ENCODE assay signal across 14 cellular contexts in the genomic region with DNA sequence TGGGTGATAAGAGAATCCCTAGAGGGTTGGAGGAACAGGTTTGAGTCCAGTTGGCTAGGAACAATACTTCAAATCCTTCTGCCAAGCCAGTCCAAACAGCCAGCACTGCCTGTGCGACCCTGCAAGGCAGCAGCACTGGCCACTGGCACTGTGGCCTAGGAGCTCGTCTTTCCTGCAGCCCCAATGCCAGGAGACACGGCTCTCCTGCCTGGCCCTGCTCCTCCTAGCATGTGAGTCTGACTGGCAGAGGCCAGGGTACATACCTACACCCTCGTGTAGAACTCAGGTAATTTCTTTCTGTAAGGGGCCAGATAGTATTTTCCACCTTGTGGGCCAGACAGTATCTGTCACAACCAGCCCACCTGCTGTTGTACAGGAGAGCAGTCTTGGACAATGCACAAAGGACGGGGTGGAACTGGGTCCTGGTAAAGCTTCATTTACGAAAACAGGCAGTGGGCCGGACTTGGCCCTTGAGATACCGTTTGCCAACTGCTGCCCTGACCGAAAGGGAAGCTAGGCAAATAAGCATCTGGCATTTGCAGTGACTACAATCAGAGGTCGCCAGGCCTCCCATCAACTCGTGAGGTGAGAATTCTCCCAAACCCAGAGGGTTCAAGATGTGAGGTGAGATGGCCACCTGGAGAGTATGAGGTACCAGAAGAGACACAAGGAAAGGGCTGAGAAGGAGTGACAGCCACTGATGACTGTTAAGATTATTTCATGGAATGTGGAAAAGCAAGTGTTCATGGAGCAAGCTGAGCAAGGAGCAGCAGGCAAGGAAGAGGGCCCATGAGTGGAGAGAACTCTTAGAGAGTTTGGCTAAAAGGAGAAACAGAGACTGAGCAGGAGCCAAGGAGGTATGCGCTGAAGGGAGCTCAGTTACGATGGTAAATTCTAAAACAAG. TPM values are rescaled to one million over a fixed set of nuclear protein-coding genes. Genes with fewer than 3 reads are reported as not detected.
A peak's percentile ranks its signal among the peaks of the same experiment; 100 is the strongest.
DNase-seq lines count a peak whose midpoint lies in the region; ATAC-seq and TF ChIP-seq lines count a peak whose summit lies in the region.
"Had no signal": no experiment of that assay in that cellular context is flagged by ENCODE, and none has a peak within 500 bp of the region (broad histone marks: within the 10 kb centered on the region; RNA-seq: fewer than 3 reads in every experiment).

No MANE protein-coding gene starts in this region.

- peak overlapping the region; percentile 83 for H3K27ac Mint-ChIP-seq in stimulated activated naive CD8-positive, alpha-beta T cell treated with anti-CD3 and anti-CD28 coated beads, Interleukin-15, Interleukin-2, amounts not matched to agents 100 ng/mL and 50 ng/mL, for 24 hours
- peak overlapping the region in 1 of 2 donors; percentile 87 for H3K27ac Mint-ChIP-seq in stimulated activated naive CD8-positive, alpha-beta T cell treated with anti-CD3 and anti-CD28 coated beads, Interleukin-15, amount 100 ng/mL, for 72 hours
- H3K27ac Mint-ChIP-seq in brain = peak overlapping the region in 3 of 5 experiments; percentile 4 to 48 (median 36)

- peaks cover 68% of the 10 kb centered on the region for H3K79me2 ChIP-seq in osteoblast (ENCODE audit: insufficient read depth, low read length)

- H4K20me1 ChIP-seq in osteoblast (ENCODE audit: insufficient read depth, low read length) = peaks cover 14% of the 10 kb centered on the region

- H3K27ac ChIP-seq in osteoblast (ENCODE audit: low read depth, low read length) = peak overlapping the region; percentile 47
- H3K27ac ChIP-seq: KMS-11 had no signal

- peaks cover 22% of the 10 kb centered on the region for H3K4me1 Mint-ChIP-seq in stimulated activated naive CD8-positive, alpha-beta T cell treated with anti-CD3 and anti-CD28 coated beads, Interleukin-15, Interleukin-2, amounts not matched to agents 100 ng/mL and 50 ng/mL, for 24 hours (ENCODE audit: low read depth)
- H3K4me1 Mint-ChIP-seq in stimulated activated naive CD8-positive, alpha-beta T cell treated with anti-CD3 and anti-CD28 coated beads, Interleukin-15, amount 100 ng/mL, for 72 hours = peaks cover 49% of the 10 kb centered on the region
- H3K4me1 Mint-ChIP-seq in brain = peaks cover 45% of the 10 kb centered on the region

- no peak overlapping the region for H2AFZ ChIP-seq in osteoblast (ENCODE audit: low read length)

- no peaks in the 10 kb centered on the region for H3K9me3 ChIP-seq in osteoblast (ENCODE audit: low read depth, low read length)

- no peaks in the 10 kb centered on the region for H3K27me3 ChIP-seq in osteoblast (ENCODE audit: insufficient read depth, low read length)

- no peaks in the 10 kb centered on the region for H3K36me3 ChIP-seq in osteoblast (ENCODE audit: insufficient read depth, low read length)

- no peaks in the 10 kb centered on the region for H3K9me3 Mint-ChIP-seq in stimulated activated naive CD8-positive, alpha-beta T cell treated with anti-CD3 and anti-CD28 coated beads, Interleukin-15, Interleukin-2, amounts not matched to agents 100 ng/mL and 50 ng/mL, for 24 hours
- no peaks in the 10 kb centered on the region for H3K9me3 Mint-ChIP-seq in stimulated activated naive CD8-positive, alpha-beta T cell treated with anti-CD3 and anti-CD28 coated beads, Interleukin-15, amount 100 ng/mL, for 72 hours
- H3K9me3 Mint-ChIP-seq in brain = peaks cover 0 to 15% (median 0%) of the 10 kb centered on the region in 5 experiments

- ATAC-seq in stimulated activated naive CD8-positive, alpha-beta T cell treated with anti-CD3 and anti-CD28 coated beads, Interleukin-15, amount 100 ng/mL, for 72 hours = no peak
- ATAC-seq in GM19328 (IDR thresholded peaks at IDR 0.05; ENCODE audit: unreplicated experiment) = no peak

- no peak overlapping the region for H3K4me3 Mint-ChIP-seq in stimulated activated naive CD8-positive, alpha-beta T cell treated with anti-CD3 and anti-CD28 coated beads, Interleukin-15, Interleukin-2, amounts not matched to agents 100 ng/mL and 50 ng/mL, for 24 hours
- no peak overlapping the region for H3K4me3 Mint-ChIP-seq in stimulated activated naive CD8-positive, alpha-beta T cell treated with anti-CD3 and anti-CD28 coated beads, Interleukin-15, amount 100 ng/mL, for 72 hours
- no peak overlapping the region for H3K4me3 Mint-ChIP-seq in brain

- peaks cover 29% of the 10 kb centered on the region for H3K4me1 ChIP-seq in osteoblast (ENCODE audit: insufficient read depth, low read length)

- no peak for TF ChIP-seq CTCF in brain (conservative IDR thresholded peaks at IDR 0.05)
- no peak for TF ChIP-seq CTCF in osteoblast (IDR thresholded peaks at IDR 0.05; ENCODE audit: extremely low read depth, low read depth, low read length)

- no peak for DNase-seq in stimulated activated naive CD8-positive, alpha-beta T cell treated with anti-CD3 and anti-CD28 coated beads, Interleukin-15, amount 100 ng/mL, for 72 hours
- no peak for DNase-seq in osteoblast (ENCODE audit: insufficient read length, low spot score, missing footprints)
- no peak for DNase-seq in central memory CD4-positive, alpha-beta T cell
- DNase-seq in COLO829 (ENCODE audit: low spot score) = no peak
- no peak for DNase-seq in NCI-H2171 (lab: John Stamatoyannopoulos, UW)
- DNase-seq: activated CD4-positive, alpha-beta T cell treated with anti-CD3 and anti-CD28 coated beads for 48 hours; GDM1; NCI-H146; NCI-H510A treated with DMSO at 0.1 percent for 48 hours; stimulated activated CD4-positive, alpha-beta T cell treated with anti-CD3 and anti-CD28 coated beads, Interleukin-2, amount 100 ng/mL, for 48 hours had no signal

- no peak overlapping the region for H3K4me3 ChIP-seq in osteoblast (ENCODE audit: insufficient read depth, low read length)

- H3K27me3 Mint-ChIP-seq in stimulated activated naive CD8-positive, alpha-beta T cell treated with anti-CD3 and anti-CD28 coated beads, Interleukin-15, Interleukin-2, amounts not matched to agents 100 ng/mL and 50 ng/mL, for 24 hours = no peaks in the 10 kb centered on the region
- no peaks in the 10 kb centered on the region for H3K27me3 Mint-ChIP-seq in stimulated activated naive CD8-positive, alpha-beta T cell treated with anti-CD3 and anti-CD28 coated beads, Interleukin-15, amount 100 ng/mL, for 72 hours
- H3K27me3 Mint-ChIP-seq in brain = peaks cover 2% of the 10 kb centered on the region

- peaks cover 39% of the 10 kb centered on the region for H3K36me3 Mint-ChIP-seq in stimulated activated naive CD8-positive, alpha-beta T cell treated with anti-CD3 and anti-CD28 coated beads, Interleukin-15, Interleukin-2, amounts not matched to agents 100 ng/mL and 50 ng/mL, for 24 hours (ENCODE audit: low read depth)
- H3K36me3 Mint-ChIP-seq in brain = peaks cover 27% of the 10 kb centered on the region

- H3K4me2 ChIP-seq in osteoblast (ENCODE audit: insufficient read depth, low read length) = no peak overlapping the region
- H3K4me2 ChIP-seq: KMS-11 had no signal

RNA-seq across cellular contexts. Expression of a gene that starts 29.8 kb away (rescaled TPM):
- 76.3 TPM for polyA plus RNA-seq in brain (ENCODE audit: insufficient read depth, low read depth, low replicate concordance)
- 99.5 and 100 TPM in 2 replicates for total RNA-seq in osteoblast

RNA-seq across cellular contexts. Expression of a gene that starts 48.1 kb away (rescaled TPM):
- polyA plus RNA-seq in brain (ENCODE audit: insufficient read depth, low read depth, low replicate concordance) = 40.8 TPM
- 31.1 and 33.3 TPM in 2 replicates for total RNA-seq in osteoblast
